Comparison of ENCODE assay signal across 14 cellular contexts in genomic region chr1:39652534-39652933, GRCh38. TPM values are rescaled to one million over a fixed set of nuclear protein-coding genes. Genes with fewer than 3 reads are reported as not detected.
"Had no signal": no experiment of that assay in that cellular context is flagged by ENCODE, and none has a peak within 500 bp of the region (broad histone marks: within the 10 kb centered on the region; RNA-seq: fewer than 3 reads in every experiment).

No MANE protein-coding gene starts in this region.

- H3K27ac Mint-ChIP-seq: activated T-helper 17 cell treated with anti-CD3 and anti-CD28 coated beads, Interleukin-2, amount 50 U/mL, for 72 hours; stimulated activated memory B cell treated with anti-CD40 and anti-IgM and Interleukin-4, amounts not matched to agents 10 μg/mL and 1 μg/mL and 100 μg/mL, for 72 hours had no signal

- H3K4me2 ChIP-seq: neural progenitor cell had no signal

- H3K9ac ChIP-seq: neural progenitor cell had no signal

- H3K9me3 ChIP-seq: lower lobe of right lung, pancreas, upper lobe of left lung had no signal

- H3K27me3 ChIP-seq: pancreas, upper lobe of left lung had no signal

- H3K36me3 Mint-ChIP-seq: neural progenitor cell; stimulated activated memory B cell treated with anti-CD40 and anti-IgM and Interleukin-4, amounts not matched to agents 10 μg/mL and 1 μg/mL and 100 μg/mL, for 72 hours had no signal

- H3K36me3 ChIP-seq: lower lobe of right lung, neural progenitor cell, pancreas, upper lobe of left lung had no signal

- DNase-seq: activated CD4-positive, alpha-beta T cell treated with anti-CD3 and anti-CD28 coated beads, Interleukin-2, amount 50 U/mL, for 4 hours; activated CD4-positive, CD25-positive, alpha-beta regulatory T cell treated with anti-CD3 and anti-CD28 coated beads, Interleukin-2, amount 50 U/mL, for 72 hours; activated naive CD4-positive, alpha-beta T cell treated with Interleukin-2 at 50 U/mL for 16 hours; anterior cingulate cortex; lower lobe of right lung; pancreas; stimulated activated CD4-positive, alpha-beta T cell treated with anti-CD3 and anti-CD28 coated beads, Interleukin-2, amount 100 ng/mL, for 48 hours; upper lobe of left lung had no signal

- H3K27me3 Mint-ChIP-seq: activated T-helper 17 cell treated with anti-CD3 and anti-CD28 coated beads, Interleukin-2, amount 50 U/mL, for 72 hours had no signal

- H3K9me3 Mint-ChIP-seq: activated T-helper 17 cell treated with anti-CD3 and anti-CD28 coated beads, Interleukin-2, amount 50 U/mL, for 72 hours; neural progenitor cell; stimulated activated memory B cell treated with anti-CD40 and anti-IgM and Interleukin-4, amounts not matched to agents 10 μg/mL and 1 μg/mL and 100 μg/mL, for 72 hours had no signal

- H3K4me3 Mint-ChIP-seq: activated T-helper 17 cell treated with anti-CD3 and anti-CD28 coated beads, Interleukin-2, amount 50 U/mL, for 72 hours; neural progenitor cell; stimulated activated memory B cell treated with anti-CD40 and anti-IgM and Interleukin-4, amounts not matched to agents 10 μg/mL and 1 μg/mL and 100 μg/mL, for 72 hours had no signal

- H3K4me1 ChIP-seq: neural progenitor cell had no signal

- H3K27ac ChIP-seq: lower lobe of right lung, neural progenitor cell, pancreas, upper lobe of left lung had no signal

- H3K4me3 ChIP-seq: lower lobe of right lung, neural progenitor cell, pancreas, upper lobe of left lung had no signal

- ATAC-seq: activated T-helper 17 cell treated with anti-CD3 and anti-CD28 coated beads, Interleukin-2, amount 50 U/mL, for 72 hours; lower lobe of right lung; stimulated activated memory B cell treated with anti-CD40 and anti-IgM and Interleukin-4, amounts not matched to agents 10 μg/mL and 1 μg/mL and 100 μg/mL, for 72 hours had no signal

RNA-seq across cellular contexts. Expression of gene HEYL, which starts 13.1 kb away (rescaled TPM):
- total RNA-seq: bronchial epithelial cell, SK-MEL-5 had no signal

RNA-seq across cellular contexts. Expression of gene NT5C1A, which starts 19.4 kb away (rescaled TPM):
- total RNA-seq: activated T-helper 17 cell treated with anti-CD3 and anti-CD28 coated beads, Interleukin-2, amount 50 U/mL, for 72 hours; bronchial epithelial cell; lower lobe of right lung; subcutaneous adipose tissue had no signal

RNA-seq across cellular contexts. Expression of gene HPCAL4, which starts 38.7 kb away (rescaled TPM):
- total RNA-seq: subcutaneous adipose tissue had no signal
